Comparison of ENCODE assay signal across 1 cellular context in the genomic region with DNA sequence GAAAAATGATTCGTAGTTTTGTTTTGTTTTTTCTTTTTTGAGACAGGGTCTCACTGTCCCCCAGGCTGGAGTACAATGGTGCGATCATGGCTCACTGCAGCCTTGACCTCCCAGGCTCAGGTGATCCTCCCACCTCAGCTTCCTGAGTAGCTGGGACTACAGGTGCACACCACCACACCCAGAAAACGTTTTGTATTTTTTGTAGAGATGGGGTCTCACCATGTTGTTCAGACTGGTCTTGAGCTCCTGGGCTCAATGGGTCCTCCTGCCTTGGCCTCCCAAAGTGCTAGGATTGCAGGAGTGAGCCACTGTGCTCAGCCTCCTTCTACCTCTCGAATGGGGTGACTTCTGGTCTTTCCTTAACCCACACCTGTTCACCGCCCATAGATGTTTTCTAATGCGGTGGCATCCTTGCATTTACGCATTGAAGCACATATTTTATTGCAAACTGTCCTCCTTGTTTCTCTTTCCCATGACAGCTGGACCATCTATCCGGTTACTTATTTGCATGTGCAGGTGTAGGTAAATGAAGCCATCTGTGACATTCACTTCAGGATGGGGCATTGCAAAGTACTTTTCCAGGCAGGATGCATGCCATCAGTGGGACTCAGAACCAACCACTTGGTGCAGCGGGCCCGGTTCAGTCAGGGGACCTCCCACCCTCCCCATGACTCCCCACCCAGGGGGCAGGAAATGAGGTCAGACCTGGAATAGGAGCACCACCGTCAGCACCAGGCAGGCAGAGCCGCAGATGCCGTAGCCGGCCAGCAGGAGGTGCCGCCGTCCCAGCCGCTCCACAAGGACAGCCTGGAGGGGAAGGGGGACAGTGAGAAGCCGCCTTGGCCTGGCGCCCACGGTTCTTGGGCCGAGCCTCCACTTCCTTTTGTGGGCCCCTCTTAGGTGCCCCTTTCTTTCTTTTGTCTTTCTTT.
TF ChIP-seq lines count a peak whose summit lies in the region.

No MANE protein-coding gene starts in this region.

TF ChIP-seq in HEK293, 187 proteins besides CTCF, POLR2A, EP300 and RAD21 (continued from another document):
- TF ChIP-seq, protein P1, sequence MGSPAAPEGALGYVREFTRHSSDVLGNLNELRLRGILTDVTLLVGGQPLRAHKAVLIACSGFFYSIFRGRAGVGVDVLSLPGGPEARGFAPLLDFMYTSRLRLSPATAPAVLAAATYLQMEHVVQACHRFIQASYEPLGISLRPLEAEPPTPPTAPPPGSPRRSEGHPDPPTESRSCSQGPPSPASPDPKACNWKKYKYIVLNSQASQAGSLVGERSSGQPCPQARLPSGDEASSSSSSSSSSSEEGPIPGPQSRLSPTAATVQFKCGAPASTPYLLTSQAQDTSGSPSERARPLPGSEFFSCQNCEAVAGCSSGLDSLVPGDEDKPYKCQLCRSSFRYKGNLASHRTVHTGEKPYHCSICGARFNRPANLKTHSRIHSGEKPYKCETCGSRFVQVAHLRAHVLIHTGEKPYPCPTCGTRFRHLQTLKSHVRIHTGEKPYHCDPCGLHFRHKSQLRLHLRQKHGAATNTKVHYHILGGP (tag by site-specific recombination; IDR thresholded peaks at IDR 0.05) = no peak
- TF ChIP-seq ZNF2 (tag by site-specific recombination; IDR thresholded peaks at IDR 0.05) (0 out of 2 replicates have a peak, but pooled peaks have one; percentile 40), GFI1B (tag by site-specific recombination; IDR thresholded peaks at IDR 0.05) (no peak), ZNF354C (tag by site-specific recombination; IDR thresholded peaks at IDR 0.05; ENCODE audit: borderline replicate concordance, low read depth) (no peak), ZNF140 (tag by site-specific recombination; IDR thresholded peaks at IDR 0.05) (no peak), GLIS1 (tag by site-specific recombination; IDR thresholded peaks at IDR 0.05) (0 out of 2 replicates have a peak, but pooled peaks have one; percentile 11), TRIM28 (IDR thresholded peaks at IDR 0.05; ENCODE audit: borderline replicate concordance, low read length) (no peak), ZIC2 (tag by site-specific recombination; IDR thresholded peaks at IDR 0.05) (0 out of 2 replicates have a peak, but pooled peaks have one; percentile 23), ZNF274 (IDR thresholded peaks at IDR 0.05; ENCODE audit: low read length) (no peak), ZNF274 (tag by site-specific recombination; IDR thresholded peaks at IDR 0.05; ENCODE audit: borderline replicate concordance) (no peak), ZNF670 (tag by site-specific recombination; IDR thresholded peaks at IDR 0.05; ENCODE audit: low read depth) (no peak), GLI4 (tag by site-specific recombination; IDR thresholded peaks at IDR 0.05) (no peak)
